In the genomic region with DNA sequence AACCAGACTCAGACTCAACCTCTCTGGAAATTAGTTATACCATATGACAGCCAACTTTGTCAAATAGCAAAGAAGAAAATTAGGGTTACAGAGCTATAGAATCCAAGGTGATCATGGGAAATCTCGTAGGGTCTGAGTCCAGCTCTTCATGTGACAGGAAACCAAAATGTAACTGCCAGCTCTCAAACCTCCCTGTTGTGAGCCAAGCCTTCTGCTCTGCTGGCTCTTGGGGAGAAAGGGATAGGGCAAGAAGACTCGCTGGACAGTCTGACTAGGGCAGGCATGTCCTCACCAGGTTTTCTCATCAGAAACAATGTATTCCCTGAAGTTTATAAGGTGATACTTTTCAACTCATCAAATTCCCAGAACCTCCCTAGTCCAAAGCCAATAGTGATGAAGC, we compare ENCODE assay signal across 6 cellular contexts.
"Had no signal": no experiment of that assay in that cellular context is flagged by ENCODE, and none has a peak within 500 bp of the region (broad histone marks: within the 10 kb centered on the region; RNA-seq: fewer than 3 reads in every experiment).

No MANE protein-coding gene starts in this region.

- H3K4me3 Mint-ChIP-seq: GM23338, H9, IgD-negative memory B cell had no signal

- ATAC-seq: GM23338, HepG2 had no signal

- H3K27ac Mint-ChIP-seq: GM23338, H9, IgD-negative memory B cell had no signal

- DNase-seq: H9, HCEC 1CT, KG1 had no signal

- H3K9me3 Mint-ChIP-seq: GM23338, H9 had no signal

- H3K36me3 Mint-ChIP-seq: IgD-negative memory B cell had no signal
